Comparison of ENCODE assay signal across 21 cellular contexts in genomic region chr1:226810681-226811080, GRCh38. TPM values are rescaled to one million over a fixed set of nuclear protein-coding genes. Genes with fewer than 3 reads are reported as not detected.
DNase-seq lines count a peak whose midpoint lies in the region; ATAC-seq, FAIRE-seq and TF ChIP-seq lines count a peak whose summit lies in the region.
"Had no signal": no experiment of that assay in that cellular context is flagged by ENCODE, and none has a peak within 500 bp of the region (broad histone marks: within the 10 kb centered on the region; RNA-seq: fewer than 3 reads in every experiment).

No MANE protein-coding gene starts in this region.

- no peak for ATAC-seq in effector memory CD8-positive, alpha-beta T cell (replicated peaks)
- no peak for ATAC-seq in HG02970 (IDR thresholded peaks at IDR 0.05; ENCODE audit: low FRiP score, unreplicated experiment)

- H3K9me3 Mint-ChIP-seq in astrocyte (ENCODE audit: unreplicated experiment) (no peaks in the 10 kb centered on the region), neural progenitor cell (no peaks in the 10 kb centered on the region)
- no peaks in the 10 kb centered on the region for H3K9me3 Mint-ChIP-seq in effector memory CD8-positive, alpha-beta T cell
- H3K9me3 Mint-ChIP-seq: H9 had no signal

- H3K4me2 ChIP-seq in astrocyte (ENCODE audit: low read length) = peak overlapping the region; percentile 25
- H3K4me2 ChIP-seq in neural progenitor cell = no peak overlapping the region
- H3K4me2 ChIP-seq: KMS-11, PC-9, SK-N-SH had no signal

- H3K27me3 Mint-ChIP-seq in astrocyte (ENCODE audit: low read depth, unreplicated experiment) = peaks cover 15% of the 10 kb centered on the region
- no peaks in the 10 kb centered on the region for H3K27me3 Mint-ChIP-seq in effector memory CD8-positive, alpha-beta T cell
- H3K27me3 Mint-ChIP-seq in neural progenitor cell (ENCODE audit: insufficient read depth, low read depth) = peaks cover 3% of the 10 kb centered on the region

- H3K9me3 ChIP-seq in astrocyte (ENCODE audit: insufficient read depth, low read depth, low read length) (no peaks in the 10 kb centered on the region), neural progenitor cell (ENCODE audit: low read depth) (no peaks in the 10 kb centered on the region)
- H3K9me3 ChIP-seq: BE2C, SK-N-SH had no signal

- peaks cover 23% of the 10 kb centered on the region for H3K4me1 Mint-ChIP-seq in astrocyte (ENCODE audit: low read depth, unreplicated experiment)
- peaks cover 3% of the 10 kb centered on the region in 2 donors for H3K4me1 Mint-ChIP-seq in effector memory CD8-positive, alpha-beta T cell (ENCODE audit: low read depth in 2 of 2)
- H3K4me1 Mint-ChIP-seq in neural progenitor cell = peaks cover 45% of the 10 kb centered on the region

- no peak for TF ChIP-seq CTCF in astrocyte (IDR thresholded peaks at IDR 0.05; ENCODE audit: insufficient read depth, low read depth, low read length)
- no peak for TF ChIP-seq CTCF in neural progenitor cell (IDR thresholded peaks at IDR 0.05)
- no peak for TF ChIP-seq CTCF in coronary artery (IDR thresholded peaks at IDR 0.05)

- H4K20me1 ChIP-seq in astrocyte (ENCODE audit: insufficient read depth, low read length) = no peaks in the 10 kb centered on the region
- H4K20me1 ChIP-seq in neural progenitor cell (ENCODE audit: low read depth) = no peaks in the 10 kb centered on the region

- peak overlapping the region; percentile 66 for H3K27ac Mint-ChIP-seq in astrocyte (ENCODE audit: unreplicated experiment)
- peak overlapping the region; percentile 13 to 21 for H3K27ac Mint-ChIP-seq in effector memory CD8-positive, alpha-beta T cell
- peak overlapping the region; percentile 96 for H3K27ac Mint-ChIP-seq in neural progenitor cell
- H3K27ac Mint-ChIP-seq: H9 had no signal

- H3K9ac ChIP-seq in astrocyte (ENCODE audit: low read length) (no peak overlapping the region), neural progenitor cell (no peak overlapping the region)
- H3K9ac ChIP-seq: KMS-11, SK-N-SH had no signal

- no peak for DNase-seq in astrocyte (ENCODE audit: low read depth)
- DNase-seq in effector memory CD8-positive, alpha-beta T cell = no peak
- no peak for DNase-seq in neural progenitor cell (ENCODE audit: low spot score)
- DNase-seq in coronary artery (ENCODE audit: low spot score) = no peak
- DNase-seq in DMS153 (lab: John Stamatoyannopoulos, UW) = no peak
- no peak for DNase-seq in COR-L47 (lab: John Stamatoyannopoulos, UW)
- DNase-seq: BE2C, DMS79, H9, NCI-H1092 treated with DMSO at 0.1 percent for 48 hours, NCI-H1436 treated with DMSO at 0.1 percent for 48 hours, NCI-H2029, NCI-H2227 treated with DMSO at 0.1 percent for 48 hours, NCI-H510A treated with DMSO at 0.1 percent for 48 hours, NCI-H748 treated with DMSO at 0.1 percent for 48 hours, PC-9, SHP77 treated with DMSO at 0.1 percent for 48 hours, SK-N-SH had no signal

- no peak overlapping the region for H3K4me3 Mint-ChIP-seq in astrocyte (ENCODE audit: unreplicated experiment)
- no peak overlapping the region for H3K4me3 Mint-ChIP-seq in effector memory CD8-positive, alpha-beta T cell
- H3K4me3 Mint-ChIP-seq in neural progenitor cell = no peak overlapping the region
- H3K4me3 Mint-ChIP-seq: H9 had no signal

- no peaks in the 10 kb centered on the region for H3K36me3 ChIP-seq in astrocyte (ENCODE audit: insufficient read depth, low read length)
- no peaks in the 10 kb centered on the region for H3K36me3 ChIP-seq in neural progenitor cell
- H3K36me3 ChIP-seq: BE2C had no signal

- H3K4me3 ChIP-seq in astrocyte (ENCODE audit: insufficient read depth, low read depth, low read length) (no peak overlapping the region), neural progenitor cell (no peak overlapping the region), coronary artery (no peak overlapping the region)
- H3K4me3 ChIP-seq: PC-9 had no signal

- no peaks in the 10 kb centered on the region for H3F3A ChIP-seq in neural progenitor cell (ENCODE audit: low read depth)

- no peak for FAIRE-seq in astrocyte (lab: Jason Lieb, UNC)

- H3K79me2 ChIP-seq in astrocyte (ENCODE audit: insufficient read depth, low read length) = no peaks in the 10 kb centered on the region
- no peaks in the 10 kb centered on the region for H3K79me2 ChIP-seq in neural progenitor cell (ENCODE audit: low read depth)

- H3K27me3 ChIP-seq in astrocyte (ENCODE audit: insufficient read depth, low read length) = no peaks in the 10 kb centered on the region
- H3K27me3 ChIP-seq in neural progenitor cell = no peaks in the 10 kb centered on the region
- H3K27me3 ChIP-seq: BE2C had no signal

- H3K36me3 Mint-ChIP-seq in astrocyte (ENCODE audit: low read depth, unreplicated experiment) (no peaks in the 10 kb centered on the region), neural progenitor cell (no peaks in the 10 kb centered on the region)
- H3K36me3 Mint-ChIP-seq in effector memory CD8-positive, alpha-beta T cell (ENCODE audit: insufficient read depth) = no peaks in the 10 kb centered on the region

- H3K4me1 ChIP-seq in astrocyte (ENCODE audit: insufficient read depth, low read length) (peaks cover 30% of the 10 kb centered on the region), neural progenitor cell (no peaks in the 10 kb centered on the region)
- H3K4me1 ChIP-seq: BE2C had no signal

- H3K27ac ChIP-seq in astrocyte (ENCODE audit: low read depth, low read length) = peak overlapping the region; percentile 23
- no peak overlapping the region for H3K27ac ChIP-seq in neural progenitor cell
- H3K27ac ChIP-seq in coronary artery = no peak overlapping the region
- H3K27ac ChIP-seq: KMS-11, PC-9, RWPE1 had no signal

- H2AFZ ChIP-seq in astrocyte (ENCODE audit: low read depth, low read length) (no peak overlapping the region), neural progenitor cell (replicated peaks) (no peak overlapping the region)
- H2AFZ ChIP-seq: PC-9 had no signal

RNA-seq across cellular contexts. Expression of gene PSEN2, which starts 59.7 kb away (rescaled TPM):
- total RNA-seq in astrocyte = 8.9 and 12.4 TPM in 2 replicates
- total RNA-seq in neural progenitor cell (ENCODE audit: low replicate concordance) = 11.4 and 18.2 TPM in 2 replicates

Comparison
In these comparisons a context has a peak if more than half of its experiments do, and no peak if none do; other contexts are left out.
1. H3K27ac Mint-ChIP-seq: peak in every context shown above with its lines; median percentile 96 in neural progenitor cell; 66 in astrocyte; 17 in effector memory CD8-positive, alpha-beta T cell.